10 cellular contexts compared by ENCODE assay signal in genomic region chr17:40903129-40903847, GRCh38. TPM values are rescaled to one million over a fixed set of nuclear protein-coding genes. Genes with fewer than 3 reads are reported as not detected.
A peak's percentile ranks its signal among the peaks of the same experiment; 100 is the strongest.
DNase-seq lines count a peak whose midpoint lies in the region; ATAC-seq, FAIRE-seq and TF ChIP-seq lines count a peak whose summit lies in the region.
"Had no signal": no experiment of that assay in that cellular context is flagged by ENCODE, and none has a peak within 500 bp of the region (broad histone marks: within the 10 kb centered on the region; RNA-seq: fewer than 3 reads in every experiment).

No MANE protein-coding gene starts in this region.

- peaks cover 6 to 8% of the 10 kb centered on the region in 2 donors for H3K4me1 Mint-ChIP-seq in stimulated activated naive B cell treated with anti-CD40 and anti-IgM and Interleukin-4, amounts not matched to agents 10 μg/mL and 1 μg/mL and 100 μg/mL, for 72 hours

- peaks cover 0 to 17% (median 0%) of the 10 kb centered on the region in 45 donors for H3K27me3 ChIP-seq in dorsolateral prefrontal cortex

- peak overlapping the region; percentile 97 for H3K27ac ChIP-seq in epithelial cell of prostate
- peak overlapping the region in 1 of 59 donors; percentile 17 for H3K27ac ChIP-seq in dorsolateral prefrontal cortex

- no peaks in the 10 kb centered on the region for H3K9me3 Mint-ChIP-seq in stimulated activated naive B cell treated with anti-CD40 and anti-IgM and Interleukin-4, amounts not matched to agents 10 μg/mL and 1 μg/mL and 100 μg/mL, for 72 hours

- no peak for TF ChIP-seq CTCF in dorsolateral prefrontal cortex (IDR thresholded peaks at IDR 0.05 in 54 of 56, conservative IDR thresholded peaks at IDR 0.05 in 2 of 56; ENCODE audit: low read depth in 1 of 56, partially characterized antibody in 56 of 56)
- no peak for TF ChIP-seq CTCF in D721Med (IDR thresholded peaks at IDR 0.05; ENCODE audit: insufficient read depth, missing control alignments)

- DNase-seq in NCI-H146 (lab: John Stamatoyannopoulos, UW): peak; percentile 29
- no peak for DNase-seq in NCI-H146 treated with DMSO at 0.1 percent for 48 hours (lab: John Stamatoyannopoulos, UW; ENCODE audit: unreplicated experiment)
- peak; percentile 82 for DNase-seq in NCI-H345 treated with DMSO at 0.1 percent for 48 hours (lab: John Stamatoyannopoulos, UW; ENCODE audit: unreplicated experiment)
- peak; percentile 93 for DNase-seq in epithelial cell of prostate (ENCODE audit: low read depth, low spot score)
- no peak for DNase-seq in stimulated activated naive B cell treated with anti-CD40 and anti-IgM and Interleukin-4, amounts not matched to agents 10 μg/mL and 1 μg/mL and 100 μg/mL, for 72 hours
- DNase-seq in dorsolateral prefrontal cortex: no peak
- DNase-seq in D721Med (ENCODE audit: insufficient read length, low spot score): no peak
- no peak for DNase-seq in activated CD8-positive, alpha-beta memory T cell treated with anti-CD3 and anti-CD28 coated beads, Interleukin-2, amount 50 U/mL, for 48 hours
- DNase-seq: activated effector memory CD4-positive, alpha-beta T cell treated with Interleukin-2 at 50 U/mL for 16 hours had no signal

- H3K27ac Mint-ChIP-seq in stimulated activated naive B cell treated with anti-CD40 and anti-IgM and Interleukin-4, amounts not matched to agents 10 μg/mL and 1 μg/mL and 100 μg/mL, for 72 hours: no peak overlapping the region

- ATAC-seq in stimulated activated naive B cell treated with anti-CD40 and anti-IgM and Interleukin-4, amounts not matched to agents 10 μg/mL and 1 μg/mL and 100 μg/mL, for 72 hours (replicated peaks): peak; percentile 94 to 97

- H3K36me3 Mint-ChIP-seq in stimulated activated naive B cell treated with anti-CD40 and anti-IgM and Interleukin-4, amounts not matched to agents 10 μg/mL and 1 μg/mL and 100 μg/mL, for 72 hours: no peaks in the 10 kb centered on the region

- intact Hi-C loops in dorsolateral prefrontal cortex (cut with DNase I): loop anchor here in 1 of 2 donors (10.0 kb wide), 1 partner anchor 422 kb away; no protein-coding TSS in a partner anchor

- peak overlapping the region in 1 of 2 donors; percentile 18 for H3K4me3 Mint-ChIP-seq in stimulated activated naive B cell treated with anti-CD40 and anti-IgM and Interleukin-4, amounts not matched to agents 10 μg/mL and 1 μg/mL and 100 μg/mL, for 72 hours

- no peak for FAIRE-seq in D721Med (lab: Jason Lieb, UNC)

- no peak overlapping the region for H3K4me3 ChIP-seq in dorsolateral prefrontal cortex

- peaks cover 43 to 46% of the 10 kb centered on the region in 2 donors for H3K27me3 Mint-ChIP-seq in stimulated activated naive B cell treated with anti-CD40 and anti-IgM and Interleukin-4, amounts not matched to agents 10 μg/mL and 1 μg/mL and 100 μg/mL, for 72 hours

RNA-seq across cellular contexts. Expression of gene KRT20, which starts 18.2 kb away (rescaled TPM):
- total RNA-seq in dorsolateral prefrontal cortex: not detected
- total RNA-seq: NCI-H460 had no signal

RNA-seq across cellular contexts. Expression of gene KRT23, which starts 34.2 kb away (rescaled TPM):
- total RNA-seq in dorsolateral prefrontal cortex: 1 to 10 TPM in 1 of 120 experiments, under 1 TPM in 1, not detected in 118; 0.71 to 1.7 TPM

RNA-seq across cellular contexts. Expression of gene KRT12, which starts 36.3 kb away (rescaled TPM):
- 1 to 10 TPM in 1 of 120 experiments, under 1 TPM in 1, not detected in 118; 0.19 to 1.4 TPM for total RNA-seq in dorsolateral prefrontal cortex
- total RNA-seq: NCI-H460 had no signal

Comparison
In these comparisons a context has a peak if more than half of its experiments do, and no peak if none do; other contexts are left out.
1. DNase-seq: peak in NCI-H146 (single experiment), NCI-H345 treated with DMSO at 0.1 percent for 48 hours (single experiment) and epithelial cell of prostate (single experiment); none in NCI-H146 treated with DMSO at 0.1 percent for 48 hours (single experiment), stimulated activated naive B cell treated with anti-CD40 and anti-IgM and Interleukin-4, amounts not matched to agents 10 μg/mL and 1 μg/mL and 100 μg/mL, for 72 hours (single experiment), dorsolateral prefrontal cortex (0 of 10), D721Med (single experiment) and activated CD8-positive, alpha-beta memory T cell treated with anti-CD3 and anti-CD28 coated beads, Interleukin-2, amount 50 U/mL, for 48 hours (single experiment).